Comparison of ENCODE assay signal across 20 cellular contexts in the genomic region with DNA sequence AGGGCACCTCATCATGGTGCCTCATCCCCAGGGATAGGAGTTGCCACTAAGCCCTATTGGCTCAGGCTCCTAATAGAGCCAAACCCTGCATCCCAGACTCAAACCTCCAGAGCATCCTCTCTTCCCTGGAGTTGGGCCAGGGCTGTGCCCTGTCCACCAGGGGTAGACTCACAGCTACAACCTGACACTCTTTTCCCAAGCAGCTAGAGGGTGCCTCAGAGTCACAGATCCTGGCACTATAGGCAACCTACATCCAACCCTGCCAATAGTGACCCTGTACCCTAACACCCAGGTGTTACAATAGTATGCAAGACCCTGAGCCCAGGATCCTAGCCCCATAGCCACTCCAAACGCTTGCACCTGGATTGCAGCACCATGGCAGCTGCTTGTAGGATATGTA.
A peak's percentile ranks its signal among the peaks of the same experiment; 100 is the strongest.
DNase-seq lines count a peak whose midpoint lies in the region; ATAC-seq and TF ChIP-seq lines count a peak whose summit lies in the region.
"Had no signal": no experiment of that assay in that cellular context is flagged by ENCODE, and none has a peak within 500 bp of the region (broad histone marks: within the 10 kb centered on the region; RNA-seq: fewer than 3 reads in every experiment).

No MANE protein-coding gene starts in this region.

- no peak overlapping the region for H3K27ac ChIP-seq in GM23338 (ENCODE audit: low read depth)
- no peak overlapping the region for H3K27ac ChIP-seq in neuronal stem cell (replicated peaks; ENCODE audit: low read length)
- no peak overlapping the region for H3K27ac ChIP-seq in OCI-LY7 (ENCODE audit: low read depth, low read length, poor library complexity, severe bottlenecking)
- H3K27ac ChIP-seq: HL-60, Peyer's patch had no signal

- H3K79me1 ChIP-seq in neuronal stem cell (ENCODE audit: low read depth, low read length): peaks cover 1% of the 10 kb centered on the region

- H3K23ac ChIP-seq in neuronal stem cell (ENCODE audit: low read depth, low read length, poor library complexity): no peak overlapping the region

- H4K8ac ChIP-seq in neuronal stem cell (ENCODE audit: low read depth, low read length): no peak overlapping the region

- peaks cover 5% of the 10 kb centered on the region for H3K79me2 ChIP-seq in GM23338 (replicated peaks; ENCODE audit: insufficient read depth)
- no peaks in the 10 kb centered on the region; the same call in 1 of the 2 replicates for H3K79me2 ChIP-seq in OCI-LY7 (ENCODE audit: insufficient read depth, low read depth, low read length)

- TF ChIP-seq CTCF in GM23338 (conservative IDR thresholded peaks at IDR 0.05; ENCODE audit: low read depth in 2 of 2) (peak; percentile 19 to 55), OCI-LY7 (conservative IDR thresholded peaks at IDR 0.05; ENCODE audit: low read length) (no peak)

- no peak overlapping the region for H2AK5ac ChIP-seq in neuronal stem cell (ENCODE audit: low read depth, low read length)

- H3K4me3 ChIP-seq in GM23338 (no peak overlapping the region), neuronal stem cell (ENCODE audit: low read length in 2 of 2) (no peak overlapping the region), OCI-LY7 (ENCODE audit: low read depth, low read length, poor library complexity, severe bottlenecking) (no peak overlapping the region)
- H3K4me3 ChIP-seq: Peyer's patch had no signal

- H3K27me3 ChIP-seq in GM23338 (ENCODE audit: insufficient read depth) (no peaks in the 10 kb centered on the region), neuronal stem cell (ENCODE audit: control insufficient read depth in 3 of 3, insufficient read depth in 3 of 3, low read depth in 1 of 3, low read length in 3 of 3) (no peaks in the 10 kb centered on the region)
- H3K27me3 ChIP-seq: Peyer's patch had no signal

- H2BK15ac ChIP-seq in neuronal stem cell (ENCODE audit: low read length): no peak overlapping the region

- H3K4ac ChIP-seq in neuronal stem cell (ENCODE audit: low read length): no peak overlapping the region

- CTCF ChIA-PET in OCI-LY7 (lab: Charles Lee; ENCODE audit: unreplicated experiment): no interaction called here

- ATAC-seq in GM23338 (peak; percentile 82), left ventricle myocardium superior (peak; percentile 28)

- H3K9me3 ChIP-seq in neuronal stem cell (replicated peaks in 1 of 2; ENCODE audit: control insufficient read depth in 2 of 2, insufficient read depth in 1 of 2, low read depth in 1 of 2, low read length in 2 of 2) (no peaks in the 10 kb centered on the region), OCI-LY7 (ENCODE audit: low read length) (no peaks in the 10 kb centered on the region)
- H3K9me3 ChIP-seq: Peyer's patch had no signal

- H3K4me2 ChIP-seq in GM23338 (no peak overlapping the region), neuronal stem cell (ENCODE audit: insufficient read depth, low read length, poor library complexity, severe bottlenecking) (no peak overlapping the region), OCI-LY7 (ENCODE audit: low read length) (no peak overlapping the region)

- intact Hi-C loops in activated T-helper 1 cell treated with anti-CD3 and anti-CD28 coated beads, Interleukin-12 subunit alpha, Interleukin-12 subunit beta, Interleukin-2, Interleukin-4 antibody, amounts not matched to agents 30 ng/mL and 10 ng/mL and 1 ng/mL, durations not matched to agents 14 hours and 24 hours and 36 hours (cut with micrococcal nuclease): no loop called here
- intact Hi-C loops in left ventricle myocardium superior (cut with micrococcal nuclease) (loop anchor here (10.0 kb wide), 1 partner anchor 46 kb away; no protein-coding TSS in a partner anchor), OCI-LY7 (cut with micrococcal nuclease; ENCODE audit: unreplicated experiment) (no loop called here)

- H3F3A ChIP-seq in GM23338 (replicated peaks; ENCODE audit: low read depth): no peaks in the 10 kb centered on the region

- H3K9ac ChIP-seq in neuronal stem cell (ENCODE audit: low read depth, low read length, poor library complexity): no peak overlapping the region

- no CpG with 5 or more reads among the region's 1 CpG for WGBS in neuronal stem cell (ENCODE audit: extremely low coverage in 2 of 2, insufficient read length in 2 of 2, insufficient replicate concordance in 1 of 2), 2 donors

- peak overlapping the region; percentile 53 for H4K91ac ChIP-seq in neuronal stem cell (ENCODE audit: low read depth, low read length, poor library complexity)

- H3K4me3 Mint-ChIP-seq in GM23338: no peak overlapping the region
- H3K4me3 Mint-ChIP-seq in activated T-helper 1 cell treated with anti-CD3 and anti-CD28 coated beads, Interleukin-12 subunit alpha, Interleukin-12 subunit beta, Interleukin-2, Interleukin-4 antibody, amounts not matched to agents 30 ng/mL and 10 ng/mL and 1 ng/mL, durations not matched to agents 14 hours and 24 hours and 36 hours: no peak overlapping the region
- H3K4me3 Mint-ChIP-seq: activated B cell treated with CpG ODN at 0.5 μM for 24 hours; activated CD4-positive, alpha-beta memory T cell treated with anti-CD3 and anti-CD28 coated beads for 36 hours had no signal

- no TSS peak for BruUV-seq in OCI-LY7 (replicated peaks; lab: Mats Ljungman, UMichigan)

- H2BK5ac ChIP-seq in neuronal stem cell (ENCODE audit: low read length): no peak overlapping the region

- DNase-seq in GM23338 (ENCODE audit: low spot score): peak; percentile 26
- no peak for DNase-seq in activated T-helper 1 cell treated with anti-CD3 and anti-CD28 coated beads, Interleukin-12 subunit alpha, Interleukin-12 subunit beta, Interleukin-2, Interleukin-4 antibody, amounts not matched to agents 30 ng/mL and 10 ng/mL and 1 ng/mL, durations not matched to agents 14 hours and 24 hours and 36 hours (ENCODE audit: low spot score)
- no peak for DNase-seq in left ventricle myocardium superior
- no peak for DNase-seq in neuronal stem cell (ENCODE audit: low spot score)
- no peak for DNase-seq in OCI-LY7 (ENCODE audit: low spot score)
- DNase-seq in NCI-H2171 (lab: John Stamatoyannopoulos, UW): no peak
- no peak for DNase-seq in HuH-7.5 (ENCODE audit: low spot score)
- DNase-seq: activated B cell treated with CpG ODN at 0.5 μM for 24 hours; activated CD4-positive, alpha-beta memory T cell treated with anti-CD3 and anti-CD28 coated beads for 36 hours; amniotic stem cell; caudate nucleus; CD4-positive, CD25-positive, alpha-beta regulatory T cell; DMS 273 treated with DMSO at 0.1 percent for 48 hours; foreskin fibroblast; hippocampal formation; mammary epithelial cell; occipital lobe; Peyer's patch; retina had no signal

- H3K4me1 ChIP-seq in GM23338 (ENCODE audit: insufficient read depth) (no peaks in the 10 kb centered on the region), neuronal stem cell (ENCODE audit: control insufficient read depth in 2 of 2, insufficient read depth in 1 of 2, low read depth in 1 of 2, low read length in 2 of 2) (peaks cover 0 to 6% of the 10 kb centered on the region in 2 donors), OCI-LY7 (ENCODE audit: insufficient read depth, low read length, poor library complexity, severe bottlenecking) (no peaks in the 10 kb centered on the region)

- no peaks in the 10 kb centered on the region for H4K20me1 ChIP-seq in GM23338 (replicated peaks; ENCODE audit: insufficient read depth)
- H4K20me1 ChIP-seq in OCI-LY7 (ENCODE audit: insufficient read depth, low read length): no peaks in the 10 kb centered on the region

- no peak overlapping the region for H3K18ac ChIP-seq in neuronal stem cell (ENCODE audit: low read length)

- peaks cover 9% of the 10 kb centered on the region; the same call in 2 of the 3 replicates for H3K4me1 Mint-ChIP-seq in GM23338
- H3K4me1 Mint-ChIP-seq in activated T-helper 1 cell treated with anti-CD3 and anti-CD28 coated beads, Interleukin-12 subunit alpha, Interleukin-12 subunit beta, Interleukin-2, Interleukin-4 antibody, amounts not matched to agents 30 ng/mL and 10 ng/mL and 1 ng/mL, durations not matched to agents 14 hours and 24 hours and 36 hours (ENCODE audit: low read depth): peaks cover 37% of the 10 kb centered on the region
- H3K4me1 Mint-ChIP-seq: activated B cell treated with CpG ODN at 0.5 μM for 24 hours had no signal

- no peak overlapping the region for H3K27ac Mint-ChIP-seq in GM23338
- peak overlapping the region; percentile 71 for H3K27ac Mint-ChIP-seq in activated T-helper 1 cell treated with anti-CD3 and anti-CD28 coated beads, Interleukin-12 subunit alpha, Interleukin-12 subunit beta, Interleukin-2, Interleukin-4 antibody, amounts not matched to agents 30 ng/mL and 10 ng/mL and 1 ng/mL, durations not matched to agents 14 hours and 24 hours and 36 hours
- H3K27ac Mint-ChIP-seq: activated B cell treated with CpG ODN at 0.5 μM for 24 hours; activated CD4-positive, alpha-beta memory T cell treated with anti-CD3 and anti-CD28 coated beads for 36 hours had no signal

- H2BK12ac ChIP-seq in neuronal stem cell (ENCODE audit: low read length): no peak overlapping the region

- 0 out of 2 replicates have a peak, but pooled peaks cover 3% of the 10 kb centered on the region for H3K9me2 ChIP-seq in GM23338 (ENCODE audit: insufficient read depth)
- no peaks in the 10 kb centered on the region for H3K9me2 ChIP-seq in OCI-LY7 (ENCODE audit: insufficient read depth, low read length)

- H3K36me3 Mint-ChIP-seq in GM23338 (ENCODE audit: low read depth): peaks cover 14% of the 10 kb centered on the region; the same call in 2 of the 3 replicates
- peaks cover 41% of the 10 kb centered on the region for H3K36me3 Mint-ChIP-seq in activated T-helper 1 cell treated with anti-CD3 and anti-CD28 coated beads, Interleukin-12 subunit alpha, Interleukin-12 subunit beta, Interleukin-2, Interleukin-4 antibody, amounts not matched to agents 30 ng/mL and 10 ng/mL and 1 ng/mL, durations not matched to agents 14 hours and 24 hours and 36 hours (ENCODE audit: low read depth)

- no peaks in the 10 kb centered on the region for H3K27me3 Mint-ChIP-seq in GM23338 (ENCODE audit: insufficient read depth, low read depth, poor library complexity)
- no peaks in the 10 kb centered on the region for H3K27me3 Mint-ChIP-seq in activated T-helper 1 cell treated with anti-CD3 and anti-CD28 coated beads, Interleukin-12 subunit alpha, Interleukin-12 subunit beta, Interleukin-2, Interleukin-4 antibody, amounts not matched to agents 30 ng/mL and 10 ng/mL and 1 ng/mL, durations not matched to agents 14 hours and 24 hours and 36 hours (ENCODE audit: insufficient read depth)
- H3K27me3 Mint-ChIP-seq: activated B cell treated with CpG ODN at 0.5 μM for 24 hours; activated CD4-positive, alpha-beta memory T cell treated with anti-CD3 and anti-CD28 coated beads for 36 hours; CD4-positive, CD25-positive, alpha-beta regulatory T cell had no signal

- H2BK120ac ChIP-seq in neuronal stem cell (ENCODE audit: low read depth, low read length): no peak overlapping the region

- POLR2A ChIA-PET in OCI-LY7 (lab: Charles Lee): interaction anchor here (0.6 kb wide), 1 partner anchor 513 kb away, joined by 4 read pairs; no protein-coding TSS in a partner anchor

- no peak overlapping the region for H2AFZ ChIP-seq in GM23338
- H2AFZ ChIP-seq in neuronal stem cell (ENCODE audit: low read length): no peak overlapping the region
- no peak overlapping the region for H2AFZ ChIP-seq in OCI-LY7 (ENCODE audit: low read length)

- H3K14ac ChIP-seq in neuronal stem cell (ENCODE audit: low read length): no peak overlapping the region

- H3K36me3 ChIP-seq in GM23338 (ENCODE audit: insufficient read depth) (no peaks in the 10 kb centered on the region), neuronal stem cell (replicated peaks in 1 of 2; ENCODE audit: control insufficient read depth in 2 of 2, insufficient read depth in 2 of 2, low read length in 2 of 2) (peaks cover 8 to 79% of the 10 kb centered on the region in 2 donors), OCI-LY7 (ENCODE audit: insufficient read depth, low read length) (peaks cover 64% of the 10 kb centered on the region)

- H3K9me3 Mint-ChIP-seq in GM23338: no peaks in the 10 kb centered on the region; the same call in 2 of the 3 replicates
- no peaks in the 10 kb centered on the region for H3K9me3 Mint-ChIP-seq in activated T-helper 1 cell treated with anti-CD3 and anti-CD28 coated beads, Interleukin-12 subunit alpha, Interleukin-12 subunit beta, Interleukin-2, Interleukin-4 antibody, amounts not matched to agents 30 ng/mL and 10 ng/mL and 1 ng/mL, durations not matched to agents 14 hours and 24 hours and 36 hours
- H3K9me3 Mint-ChIP-seq: activated B cell treated with CpG ODN at 0.5 μM for 24 hours; activated CD4-positive, alpha-beta memory T cell treated with anti-CD3 and anti-CD28 coated beads for 36 hours; CD4-positive, CD25-positive, alpha-beta regulatory T cell had no signal
